Comparison of ENCODE assay signal across 1 cellular context in the genomic region with DNA sequence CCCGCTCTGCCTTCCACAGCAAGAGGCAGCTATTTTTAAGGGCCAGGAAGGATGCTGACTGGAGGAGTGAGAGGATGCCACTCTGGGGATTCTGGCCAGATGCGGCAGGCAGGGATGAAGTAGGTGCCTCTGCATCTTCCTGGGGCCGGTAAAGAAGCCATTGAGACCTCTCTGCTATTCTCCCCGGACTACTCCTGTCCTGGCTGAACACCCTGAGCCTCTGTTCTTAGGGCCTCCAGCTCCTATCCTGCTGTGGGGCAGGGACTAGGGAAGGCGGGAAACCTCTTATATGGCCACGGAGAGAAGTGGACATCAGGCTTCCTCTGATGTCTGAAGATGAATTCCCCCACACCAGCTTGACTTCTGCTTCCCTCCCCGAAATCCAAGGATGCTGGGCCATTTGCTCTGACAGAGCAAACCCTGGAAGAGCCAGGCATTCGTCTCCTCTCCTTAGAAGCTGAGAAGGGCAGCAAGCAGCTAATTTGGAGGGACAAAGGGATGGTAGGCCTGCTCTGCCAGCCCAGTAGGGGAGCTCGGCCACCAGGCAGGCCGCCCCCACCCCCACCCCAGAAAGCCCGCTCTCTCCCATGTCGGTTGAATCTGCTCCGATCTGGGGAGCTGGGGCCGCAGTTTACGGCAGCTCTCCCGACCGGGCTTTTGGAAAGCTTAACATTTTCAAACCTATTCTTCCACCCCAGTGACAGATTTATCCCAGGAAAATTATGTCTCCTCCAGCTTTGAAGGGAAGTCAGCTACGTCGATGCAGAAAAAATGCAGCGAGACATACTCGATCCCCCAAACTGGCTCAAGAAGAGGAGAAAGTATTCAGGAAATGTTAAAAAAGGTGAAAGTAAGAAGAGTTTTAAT.
TF ChIP-seq lines count a peak whose summit lies in the region.

No MANE protein-coding gene starts in this region.

TF ChIP-seq in H1, 55 proteins besides CTCF, POLR2A, EP300 and RAD21:
- TF ChIP-seq, protein P1, sequence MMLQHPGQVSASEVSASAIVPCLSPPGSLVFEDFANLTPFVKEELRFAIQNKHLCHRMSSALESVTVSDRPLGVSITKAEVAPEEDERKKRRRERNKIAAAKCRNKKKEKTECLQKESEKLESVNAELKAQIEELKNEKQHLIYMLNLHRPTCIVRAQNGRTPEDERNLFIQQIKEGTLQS (IDR thresholded peaks at IDR 0.05; ENCODE audit: insufficient read depth, low read depth, low read length), result no peak
- TF ChIP-seq POU5F1 (IDR thresholded peaks at IDR 0.05; ENCODE audit: low read depth, low read length) (no peak), SIN3A (conservative IDR thresholded peaks at IDR 0.05 in 1 of 2, IDR thresholded peaks at IDR 0.05 in 1 of 2; ENCODE audit: low read depth in 1 of 2, low read length in 2 of 2) (no peak), RBBP5 (IDR thresholded peaks at IDR 0.05; ENCODE audit: borderline replicate concordance, low read depth, low read length) (no peak), SUZ12 (IDR thresholded peaks at IDR 0.05; ENCODE audit: low read length) (peak; percentile 36), ZNF274 (IDR thresholded peaks at IDR 0.05; ENCODE audit: borderline replicate concordance, extremely low read depth, low read length) (no peak), CEBPB (IDR thresholded peaks at IDR 0.05; ENCODE audit: low read depth, low read length) (no peak), ASH2L (IDR thresholded peaks at IDR 0.05; ENCODE audit: low read length) (peak; percentile 19), NRF1 (IDR thresholded peaks at IDR 0.05; ENCODE audit: low read depth, low read length) (no peak), EGR1 (IDR thresholded peaks at IDR 0.05; ENCODE audit: borderline replicate concordance, low read depth, low read length) (no peak), EZH2 (IDR thresholded peaks at IDR 0.05; ENCODE audit: low read depth, low read length, severe bottlenecking) (peak; percentile 34), NANOG (IDR thresholded peaks at IDR 0.05; ENCODE audit: insufficient read depth, low read depth, low read length, poor library complexity, severe bottlenecking) (no peak), TAF7 (optimal IDR thresholded peaks at IDR 0.05; ENCODE audit: borderline replicate concordance, low read depth, low read length) (no peak), BACH1 (IDR thresholded peaks at IDR 0.05; ENCODE audit: low read length) (no peak), HDAC2 (IDR thresholded peaks at IDR 0.05; ENCODE audit: borderline replicate concordance in 1 of 2, low read depth in 2 of 2, low read length in 2 of 2) (no peak), KDM1A (IDR thresholded peaks at IDR 0.05; ENCODE audit: borderline replicate concordance, low read length) (no peak), CHD2 (IDR thresholded peaks at IDR 0.05; ENCODE audit: low read length) (no peak), CREB1 (IDR thresholded peaks at IDR 0.05) (no peak), PHF8 (conservative IDR thresholded peaks at IDR 0.05; ENCODE audit: low read depth, low read length) (no peak), KDM5A (IDR thresholded peaks at IDR 0.05; ENCODE audit: low read length) (no peak), TCF12 (IDR thresholded peaks at IDR 0.05; ENCODE audit: low read depth, low read length) (no peak), SP1 (IDR thresholded peaks at IDR 0.05; ENCODE audit: low read depth, low read length) (no peak)
- TF ChIP-seq, protein P2, sequence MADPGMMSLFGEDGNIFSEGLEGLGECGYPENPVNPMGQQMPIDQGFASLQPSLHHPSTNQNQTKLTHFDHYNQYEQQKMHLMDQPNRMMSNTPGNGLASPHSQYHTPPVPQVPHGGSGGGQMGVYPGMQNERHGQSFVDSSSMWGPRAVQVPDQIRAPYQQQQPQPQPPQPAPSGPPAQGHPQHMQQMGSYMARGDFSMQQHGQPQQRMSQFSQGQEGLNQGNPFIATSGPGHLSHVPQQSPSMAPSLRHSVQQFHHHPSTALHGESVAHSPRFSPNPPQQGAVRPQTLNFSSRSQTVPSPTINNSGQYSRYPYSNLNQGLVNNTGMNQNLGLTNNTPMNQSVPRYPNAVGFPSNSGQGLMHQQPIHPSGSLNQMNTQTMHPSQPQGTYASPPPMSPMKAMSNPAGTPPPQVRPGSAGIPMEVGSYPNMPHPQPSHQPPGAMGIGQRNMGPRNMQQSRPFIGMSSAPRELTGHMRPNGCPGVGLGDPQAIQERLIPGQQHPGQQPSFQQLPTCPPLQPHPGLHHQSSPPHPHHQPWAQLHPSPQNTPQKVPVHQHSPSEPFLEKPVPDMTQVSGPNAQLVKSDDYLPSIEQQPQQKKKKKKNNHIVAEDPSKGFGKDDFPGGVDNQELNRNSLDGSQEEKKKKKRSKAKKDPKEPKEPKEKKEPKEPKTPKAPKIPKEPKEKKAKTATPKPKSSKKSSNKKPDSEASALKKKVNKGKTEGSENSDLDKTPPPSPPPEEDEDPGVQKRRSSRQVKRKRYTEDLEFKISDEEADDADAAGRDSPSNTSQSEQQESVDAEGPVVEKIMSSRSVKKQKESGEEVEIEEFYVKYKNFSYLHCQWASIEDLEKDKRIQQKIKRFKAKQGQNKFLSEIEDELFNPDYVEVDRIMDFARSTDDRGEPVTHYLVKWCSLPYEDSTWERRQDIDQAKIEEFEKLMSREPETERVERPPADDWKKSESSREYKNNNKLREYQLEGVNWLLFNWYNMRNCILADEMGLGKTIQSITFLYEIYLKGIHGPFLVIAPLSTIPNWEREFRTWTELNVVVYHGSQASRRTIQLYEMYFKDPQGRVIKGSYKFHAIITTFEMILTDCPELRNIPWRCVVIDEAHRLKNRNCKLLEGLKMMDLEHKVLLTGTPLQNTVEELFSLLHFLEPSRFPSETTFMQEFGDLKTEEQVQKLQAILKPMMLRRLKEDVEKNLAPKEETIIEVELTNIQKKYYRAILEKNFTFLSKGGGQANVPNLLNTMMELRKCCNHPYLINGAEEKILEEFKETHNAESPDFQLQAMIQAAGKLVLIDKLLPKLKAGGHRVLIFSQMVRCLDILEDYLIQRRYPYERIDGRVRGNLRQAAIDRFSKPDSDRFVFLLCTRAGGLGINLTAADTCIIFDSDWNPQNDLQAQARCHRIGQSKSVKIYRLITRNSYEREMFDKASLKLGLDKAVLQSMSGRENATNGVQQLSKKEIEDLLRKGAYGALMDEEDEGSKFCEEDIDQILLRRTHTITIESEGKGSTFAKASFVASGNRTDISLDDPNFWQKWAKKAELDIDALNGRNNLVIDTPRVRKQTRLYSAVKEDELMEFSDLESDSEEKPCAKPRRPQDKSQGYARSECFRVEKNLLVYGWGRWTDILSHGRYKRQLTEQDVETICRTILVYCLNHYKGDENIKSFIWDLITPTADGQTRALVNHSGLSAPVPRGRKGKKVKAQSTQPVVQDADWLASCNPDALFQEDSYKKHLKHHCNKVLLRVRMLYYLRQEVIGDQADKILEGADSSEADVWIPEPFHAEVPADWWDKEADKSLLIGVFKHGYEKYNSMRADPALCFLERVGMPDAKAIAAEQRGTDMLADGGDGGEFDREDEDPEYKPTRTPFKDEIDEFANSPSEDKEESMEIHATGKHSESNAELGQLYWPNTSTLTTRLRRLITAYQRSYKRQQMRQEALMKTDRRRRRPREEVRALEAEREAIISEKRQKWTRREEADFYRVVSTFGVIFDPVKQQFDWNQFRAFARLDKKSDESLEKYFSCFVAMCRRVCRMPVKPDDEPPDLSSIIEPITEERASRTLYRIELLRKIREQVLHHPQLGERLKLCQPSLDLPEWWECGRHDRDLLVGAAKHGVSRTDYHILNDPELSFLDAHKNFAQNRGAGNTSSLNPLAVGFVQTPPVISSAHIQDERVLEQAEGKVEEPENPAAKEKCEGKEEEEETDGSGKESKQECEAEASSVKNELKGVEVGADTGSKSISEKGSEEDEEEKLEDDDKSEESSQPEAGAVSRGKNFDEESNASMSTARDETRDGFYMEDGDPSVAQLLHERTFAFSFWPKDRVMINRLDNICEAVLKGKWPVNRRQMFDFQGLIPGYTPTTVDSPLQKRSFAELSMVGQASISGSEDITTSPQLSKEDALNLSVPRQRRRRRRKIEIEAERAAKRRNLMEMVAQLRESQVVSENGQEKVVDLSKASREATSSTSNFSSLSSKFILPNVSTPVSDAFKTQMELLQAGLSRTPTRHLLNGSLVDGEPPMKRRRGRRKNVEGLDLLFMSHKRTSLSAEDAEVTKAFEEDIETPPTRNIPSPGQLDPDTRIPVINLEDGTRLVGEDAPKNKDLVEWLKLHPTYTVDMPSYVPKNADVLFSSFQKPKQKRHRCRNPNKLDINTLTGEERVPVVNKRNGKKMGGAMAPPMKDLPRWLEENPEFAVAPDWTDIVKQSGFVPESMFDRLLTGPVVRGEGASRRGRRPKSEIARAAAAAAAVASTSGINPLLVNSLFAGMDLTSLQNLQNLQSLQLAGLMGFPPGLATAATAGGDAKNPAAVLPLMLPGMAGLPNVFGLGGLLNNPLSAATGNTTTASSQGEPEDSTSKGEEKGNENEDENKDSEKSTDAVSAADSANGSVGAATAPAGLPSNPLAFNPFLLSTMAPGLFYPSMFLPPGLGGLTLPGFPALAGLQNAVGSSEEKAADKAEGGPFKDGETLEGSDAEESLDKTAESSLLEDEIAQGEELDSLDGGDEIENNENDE (IDR thresholded peaks at IDR 0.05; ENCODE audit: insufficient replicate concordance, low read length), result no peak
- TF ChIP-seq, protein P3, sequence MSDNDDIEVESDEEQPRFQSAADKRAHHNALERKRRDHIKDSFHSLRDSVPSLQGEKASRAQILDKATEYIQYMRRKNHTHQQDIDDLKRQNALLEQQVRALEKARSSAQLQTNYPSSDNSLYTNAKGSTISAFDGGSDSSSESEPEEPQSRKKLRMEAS (IDR thresholded peaks at IDR 0.05), result 0 out of 2 replicates have a peak, but pooled peaks have one; percentile 17
- TF ChIP-seq, protein P4, sequence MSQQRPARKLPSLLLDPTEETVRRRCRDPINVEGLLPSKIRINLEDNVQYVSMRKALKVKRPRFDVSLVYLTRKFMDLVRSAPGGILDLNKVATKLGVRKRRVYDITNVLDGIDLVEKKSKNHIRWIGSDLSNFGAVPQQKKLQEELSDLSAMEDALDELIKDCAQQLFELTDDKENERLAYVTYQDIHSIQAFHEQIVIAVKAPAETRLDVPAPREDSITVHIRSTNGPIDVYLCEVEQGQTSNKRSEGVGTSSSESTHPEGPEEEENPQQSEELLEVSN (IDR thresholded peaks at IDR 0.05), result peak; percentile 15; the same call in 1 of the 2 replicates
- TF ChIP-seq, protein P5, sequence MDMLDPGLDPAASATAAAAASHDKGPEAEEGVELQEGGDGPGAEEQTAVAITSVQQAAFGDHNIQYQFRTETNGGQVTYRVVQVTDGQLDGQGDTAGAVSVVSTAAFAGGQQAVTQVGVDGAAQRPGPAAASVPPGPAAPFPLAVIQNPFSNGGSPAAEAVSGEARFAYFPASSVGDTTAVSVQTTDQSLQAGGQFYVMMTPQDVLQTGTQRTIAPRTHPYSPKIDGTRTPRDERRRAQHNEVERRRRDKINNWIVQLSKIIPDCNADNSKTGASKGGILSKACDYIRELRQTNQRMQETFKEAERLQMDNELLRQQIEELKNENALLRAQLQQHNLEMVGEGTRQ (IDR thresholded peaks at IDR 0.05; ENCODE audit: low read length), result no peak
